ENCODE assay signal across 8 cellular contexts in the genomic region with DNA sequence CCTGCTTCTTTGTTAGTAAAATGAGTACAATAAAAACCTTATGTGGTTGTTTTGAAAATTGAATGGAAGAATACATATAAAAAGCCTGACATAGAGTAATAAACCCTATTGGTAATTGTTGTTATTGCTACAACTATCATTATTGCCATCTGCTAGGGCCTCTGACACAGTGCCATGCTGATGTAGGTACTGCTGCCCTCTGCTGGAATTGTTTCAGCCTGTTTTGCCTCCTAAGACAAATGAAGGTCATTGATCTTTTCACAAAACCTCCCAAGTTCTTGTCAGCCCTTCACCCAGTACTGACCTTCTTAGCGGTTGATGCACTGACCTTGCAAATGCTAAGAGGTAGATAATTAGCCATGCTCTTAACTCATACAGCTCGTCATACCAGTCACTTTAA.
DNase-seq lines count a peak whose midpoint lies in the region; ATAC-seq and TF ChIP-seq lines count a peak whose summit lies in the region.

No MANE protein-coding gene starts in this region.

- no peaks in the 10 kb centered on the region; the same call in none of the 2 replicates for H3K27me3 Mint-ChIP-seq in HFFc6 (ENCODE audit: insufficient read depth)

- H3K4me3 Mint-ChIP-seq in HFFc6: no peak overlapping the region

- no peak for TF ChIP-seq EP300 in upper lobe of left lung (IDR thresholded peaks at IDR 0.05)

- H3K4me1 ChIP-seq in Panc1 (ENCODE audit: control insufficient read depth, insufficient read depth, low read length) (no peaks in the 10 kb centered on the region), upper lobe of left lung (no peaks in the 10 kb centered on the region)

- in situ Hi-C loops in Panc1 (cut with HindIII; ENCODE audit: low pct_unique_long_range_greater_than_20kb, low sequenced_read_pairs): no loop called here

- H3K36me3 Mint-ChIP-seq in HFFc6 (ENCODE audit: low read depth): no peaks in the 10 kb centered on the region

- CTCF ChIA-PET in Panc1 (lab: Charles Lee): no interaction called here

- H3K4me1 Mint-ChIP-seq in HFFc6 (ENCODE audit: low read depth): no peaks in the 10 kb centered on the region

- H3K4me3 ChIP-seq in Panc1 (ENCODE audit: low read depth in 2 of 2, low read length in 2 of 2) (no peak overlapping the region), upper lobe of left lung (no peak overlapping the region)

- intact Hi-C loops in Panc1 (cut with micrococcal nuclease; ENCODE audit: unreplicated experiment): no loop called here

- H3K36me3 ChIP-seq in Panc1 (ENCODE audit: control insufficient read depth, insufficient read depth, low read length) (no peaks in the 10 kb centered on the region), upper lobe of left lung (no peaks in the 10 kb centered on the region)

- no peak for TF ChIP-seq POLR2A in upper lobe of left lung (IDR thresholded peaks at IDR 0.05)

- H3K27ac Mint-ChIP-seq in HFFc6: no peak overlapping the region

- no peak overlapping the region for H3K27ac ChIP-seq in Panc1 (ENCODE audit: low read length)
- H3K27ac ChIP-seq in upper lobe of left lung: no peak overlapping the region

- H3K9me3 ChIP-seq in Panc1 (ENCODE audit: control insufficient read depth, insufficient read depth, low read depth, low read length) (no peaks in the 10 kb centered on the region), upper lobe of left lung (no peaks in the 10 kb centered on the region)

- POLR2A ChIA-PET in Panc1 (lab: Charles Lee): no interaction called here

- no peaks in the 10 kb centered on the region for H3K27me3 ChIP-seq in Panc1 (ENCODE audit: control insufficient read depth, insufficient read depth, low read length)
- H3K27me3 ChIP-seq in upper lobe of left lung: no peaks in the 10 kb centered on the region

- ATAC-seq in Panc1 (peak; percentile 58; the same call in 1 of the 2 replicates), upper lobe of left lung (ENCODE audit: low FRiP score in 2 of 2) (no peak)

- peak; percentile 32 for DNase-seq in SIG-M5 treated with dmso at 0.1 percent for 504 hours (lab: John Stamatoyannopoulos, UW; ENCODE audit: unreplicated experiment)
- DNase-seq in SIG-M5 (lab: John Stamatoyannopoulos, UW): no peak
- no peak for DNase-seq in HFFc6
- peak; percentile 7 for DNase-seq in Panc1 (ENCODE audit: low read depth, low spot score)
- DNase-seq in iPS DF 19.7 (ENCODE audit: low read depth, low spot score): peak; percentile 52
- no peak for DNase-seq in OCI-M2 (lab: John Stamatoyannopoulos, UW; ENCODE audit: unreplicated experiment)
- no peak for DNase-seq in upper lobe of left lung
- DNase-seq in NCI-H2081 treated with DMSO at 0.1 percent for 48 hours (lab: John Stamatoyannopoulos, UW): no peak

- WGBS in upper lobe of left lung, 2 donors: 56% methylated on average over 2 of the region's 2 CpGs

- H3K9me3 Mint-ChIP-seq in HFFc6: peaks cover 8% of the 10 kb centered on the region

- BruUV-seq in Panc1 (replicated peaks; lab: Mats Ljungman, UMichigan): no TSS peak

- peak; percentile 53; the same call in 1 of the 2 replicates for TF ChIP-seq CTCF in HFFc6 (IDR thresholded peaks at IDR 0.05)
- peak; percentile 63 for TF ChIP-seq CTCF in Panc1 (IDR thresholded peaks at IDR 0.05)
- TF ChIP-seq CTCF in upper lobe of left lung (IDR thresholded peaks at IDR 0.05): peak in 3 of 6 experiments; percentile 10 to 21 (median 17)

Comparison
In these comparisons a context has a peak if more than half of its experiments do, and no peak if none do; other contexts are left out.
1. DNase-seq: peak in SIG-M5 treated with dmso at 0.1 percent for 504 hours (single experiment), Panc1 (single experiment) and iPS DF 19.7 (single experiment); none in SIG-M5 (single experiment), HFFc6 (single experiment), OCI-M2 (single experiment), upper lobe of left lung (0 of 2) and NCI-H2081 treated with DMSO at 0.1 percent for 48 hours (single experiment).